ENCODE assay signal across 4 cellular contexts in the genomic region with DNA sequence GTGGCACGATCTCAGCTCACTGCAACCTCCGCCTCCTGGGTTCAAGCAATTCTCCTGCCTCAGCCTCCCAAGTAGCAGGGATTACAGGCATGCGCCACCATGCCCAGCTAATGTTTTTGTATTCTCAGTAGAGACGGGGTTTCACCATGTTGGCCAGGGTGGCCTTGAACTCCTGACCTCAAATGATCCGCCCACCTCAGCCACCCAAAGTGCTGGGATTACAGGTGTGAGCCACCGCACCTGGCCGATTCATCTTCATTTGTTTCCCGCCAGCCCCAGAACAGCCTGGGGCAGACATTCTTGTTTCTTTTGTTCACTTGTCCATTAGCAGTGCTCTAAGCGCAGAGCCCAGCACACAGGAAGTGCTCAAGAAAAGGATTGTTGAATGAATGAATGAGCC. TPM values are rescaled to one million over a fixed set of nuclear protein-coding genes. Genes with fewer than 3 reads are reported as not detected.
DNase-seq lines count a peak whose midpoint lies in the region; ATAC-seq and TF ChIP-seq lines count a peak whose summit lies in the region.
"Not testable (repeated sequence)": the region's sequence is repeated elsewhere in the genome, so short reads cannot be mapped to it uniquely, and the experiment has no call there.

No MANE protein-coding gene starts in this region.

- CTCF ChIA-PET in CD4-positive, alpha-beta T cell (lab: Charles Lee): interaction anchor here (1.2 kb wide), 1 partner anchor 32 kb away, joined by 5 read pairs; no protein-coding TSS in a partner anchor
- CTCF ChIA-PET in RWPE1 (lab: Yijun Ruan, JAX): not testable (repeated sequence)

- DNase-seq in CD4-positive, alpha-beta T cell; RWPE1 (ENCODE audit: low spot score); mesothelial cell of epicardium (ENCODE audit: low spot score in 2 of 2, unreplicated experiment in 2 of 2): not testable (repeated sequence)

- H3K27me3 Mint-ChIP-seq in CD4-positive, alpha-beta T cell; activated naive CD8-positive, alpha-beta T cell: not testable (repeated sequence)
- peaks cover 18% of the 10 kb centered on the region for H3K27me3 Mint-ChIP-seq in mesothelial cell of epicardium (ENCODE audit: low read depth)

- H3K36me3 Mint-ChIP-seq in CD4-positive, alpha-beta T cell (ENCODE audit: low read depth): peaks cover 11% of the 10 kb centered on the region
- H3K36me3 Mint-ChIP-seq in activated naive CD8-positive, alpha-beta T cell; mesothelial cell of epicardium: not testable (repeated sequence)

- H3K27ac Mint-ChIP-seq in CD4-positive, alpha-beta T cell; activated naive CD8-positive, alpha-beta T cell; mesothelial cell of epicardium: not testable (repeated sequence)

- intact Hi-C loops in CD4-positive, alpha-beta T cell (cut with DNase I, micrococcal nuclease): loop anchor here in 1 of 2 experiments (5.0 to 10.0 kb wide), 2 partner anchors 35 to 202 kb away; partner anchors contain the start of genes ADAMTSL5 and FAM174C

- not testable (repeated sequence) for ATAC-seq in CD4-positive, alpha-beta T cell (ENCODE audit: poor library complexity)

- not testable (repeated sequence) for TF ChIP-seq CTCF in CD4-positive, alpha-beta T cell (IDR thresholded peaks at IDR 0.05); RWPE1 (conservative IDR thresholded peaks at IDR 0.05; ENCODE audit: low read depth); mesothelial cell of epicardium (IDR thresholded peaks at IDR 0.05; ENCODE audit: unreplicated experiment)

- POLR2A ChIA-PET in CD4-positive, alpha-beta T cell (lab: Charles Lee): interaction anchor here (0.8 kb wide), 1 partner anchor 14 kb away, joined by 3 read pairs; the partner anchor contains the start of gene REEP6
- POLR2A ChIA-PET in RWPE1 (lab: Yijun Ruan, JAX; ENCODE audit: low non-redundant PET): not testable (repeated sequence)

- not testable (repeated sequence) for H3K27ac ChIP-seq in CD4-positive, alpha-beta T cell (ENCODE audit: low read depth, low read length)
- peak overlapping the region; percentile 79; the same call in 1 of the 2 replicates for H3K27ac ChIP-seq in RWPE1

- peaks cover 24% of the 10 kb centered on the region for H3K4me1 Mint-ChIP-seq in CD4-positive, alpha-beta T cell (ENCODE audit: low read depth)
- H3K4me1 Mint-ChIP-seq in activated naive CD8-positive, alpha-beta T cell (ENCODE audit: low read depth): peaks cover 12% of the 10 kb centered on the region
- H3K4me1 Mint-ChIP-seq in mesothelial cell of epicardium: not testable (repeated sequence)

- not testable (repeated sequence) for H3K9me3 ChIP-seq in CD4-positive, alpha-beta T cell (ENCODE audit: control insufficient read depth, low read length)

- H3K4me3 Mint-ChIP-seq in CD4-positive, alpha-beta T cell: peak overlapping the region; percentile 78
- peak overlapping the region; percentile 54 for H3K4me3 Mint-ChIP-seq in activated naive CD8-positive, alpha-beta T cell
- H3K4me3 Mint-ChIP-seq in mesothelial cell of epicardium: peak overlapping the region; percentile 39

- H3K9me3 Mint-ChIP-seq in CD4-positive, alpha-beta T cell; activated naive CD8-positive, alpha-beta T cell (ENCODE audit: low read depth); mesothelial cell of epicardium: not testable (repeated sequence)

- H3K27me3 ChIP-seq in CD4-positive, alpha-beta T cell (ENCODE audit: control insufficient read depth, insufficient read depth, low read length): not testable (repeated sequence)

RNA-seq across cellular contexts. Expression of gene C19orf25, which starts 2.0 kb away (rescaled TPM):
- total RNA-seq in CD4-positive, alpha-beta T cell: 10 to 100 TPM; 14.9 to 15.8 TPM
- 29.4 to 34.2 TPM (median 30.0 TPM) in 3 replicates for total RNA-seq in mesothelial cell of epicardium

RNA-seq across cellular contexts. Expression of gene PCSK4, which starts 13.1 kb away (rescaled TPM):
- total RNA-seq in CD4-positive, alpha-beta T cell: 1 to 10 TPM; 4.2 to 5.2 TPM
- total RNA-seq in mesothelial cell of epicardium: 20.9 to 24.0 TPM (median 22.6 TPM) in 3 replicates

RNA-seq across cellular contexts. Expression of gene REEP6, which starts 13.9 kb away (rescaled TPM):
- total RNA-seq in CD4-positive, alpha-beta T cell: 1 to 10 TPM; 2.2 to 2.8 TPM
- total RNA-seq in mesothelial cell of epicardium: 3.6 to 3.9 TPM (median 3.8 TPM) in 3 replicates

RNA-seq across cellular contexts. Expression of gene APC2, which starts 27.1 kb away (rescaled TPM):
- total RNA-seq in CD4-positive, alpha-beta T cell: under 1 TPM; 0.20 to 0.30 TPM
- 2.3 to 2.8 TPM (median 2.4 TPM) in 3 replicates for total RNA-seq in mesothelial cell of epicardium

RNA-seq across cellular contexts. Expression of gene ADAMTSL5, which starts 35.8 kb away (rescaled TPM):
- total RNA-seq in CD4-positive, alpha-beta T cell: 1 to 10 TPM; 4.3 to 5.7 TPM
- 4.0 to 4.6 TPM (median 4.3 TPM) in 3 replicates for total RNA-seq in mesothelial cell of epicardium
